ENCODE assay signal across 16 cellular contexts in the genomic region with DNA sequence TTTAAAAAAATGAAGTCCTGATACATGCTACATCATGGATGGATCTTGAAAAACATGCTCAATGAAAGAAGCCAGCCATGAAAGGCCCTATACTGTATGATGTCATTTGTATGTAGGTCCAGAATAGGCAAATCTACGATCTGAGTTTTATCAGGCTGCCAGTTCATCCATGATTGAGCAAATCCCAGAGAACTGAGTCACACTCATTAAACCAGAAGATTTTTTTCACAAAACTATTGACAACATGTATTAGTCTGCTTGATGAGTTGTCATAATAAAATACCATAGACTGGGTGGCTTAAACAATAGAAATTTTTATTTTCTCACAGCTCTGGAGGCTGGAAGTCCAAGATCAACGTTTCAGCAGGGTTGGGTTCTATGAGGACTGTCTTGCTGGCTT.
"Had no signal": no experiment of that assay in that cellular context is flagged by ENCODE, and none has a peak within 500 bp of the region (broad histone marks: within the 10 kb centered on the region; RNA-seq: fewer than 3 reads in every experiment).

No MANE protein-coding gene starts in this region.

- H3K27ac ChIP-seq: heart right ventricle, ovary, skin epidermis, thyroid gland, vagina had no signal

- H3K4me3 Mint-ChIP-seq: activated CD4-positive, alpha-beta T cell treated with anti-CD3 and anti-CD28 coated beads, Interleukin-2, amount 10 ng/mL, durations not matched to agents 7 days and 5 days; activated naive CD4-positive, alpha-beta T cell treated with anti-CD3 and anti-CD28 coated beads, Interleukin-2, amount 50 U/mL, for 24 hours; dendritic cell treated with granulocyte-macrophage colony-stimulating factor and Interleukin-4, amounts not matched to agents 40 ng/mL and 50 ng/mL, for 4 days; effector memory CD8-positive, alpha-beta T cell; T-helper 1 cell treated with Interleukin-12 subunit alpha and Interleukin-12 subunit beta and Interleukin-4 antibody, amounts not matched to agents 30 μg/mL and 1 μg/mL, for 36 hours had no signal

- H3K36me3 Mint-ChIP-seq: activated naive CD4-positive, alpha-beta T cell treated with anti-CD3 and anti-CD28 coated beads, Interleukin-2, amount 50 U/mL, for 24 hours had no signal

- ATAC-seq: effector memory CD8-positive, alpha-beta T cell; heart right ventricle; left ventricle myocardium superior had no signal

- H3K4me3 ChIP-seq: heart right ventricle, ovary, skin epidermis, thyroid gland, vagina had no signal

- H3K27me3 ChIP-seq: heart right ventricle, ovary, thyroid gland, vagina had no signal

- H3K36me3 ChIP-seq: heart right ventricle, ovary, thyroid gland, vagina had no signal

- H3K27me3 Mint-ChIP-seq: activated CD4-positive, alpha-beta T cell treated with anti-CD3 and anti-CD28 coated beads, Interleukin-2, amount 10 ng/mL, durations not matched to agents 7 days and 5 days had no signal

- H3K9me3 ChIP-seq: ovary, thyroid gland, vagina had no signal

- DNase-seq: activated CD4-positive, alpha-beta T cell treated with anti-CD3 and anti-CD28 coated beads, Interleukin-2, amount 10 ng/mL, durations not matched to agents 7 days and 5 days; activated CD4-positive, CD25-positive, alpha-beta regulatory T cell; activated CD8-positive, alpha-beta memory T cell treated with anti-CD3 and anti-CD28 coated beads for 24 hours; effector memory CD8-positive, alpha-beta T cell; erythroblast; heart right ventricle; islet precursor cell; left ventricle myocardium superior; ovary; thyroid gland had no signal

- H3K4me1 ChIP-seq: thyroid gland, vagina had no signal

- H3K27ac Mint-ChIP-seq: activated CD4-positive, alpha-beta T cell treated with anti-CD3 and anti-CD28 coated beads, Interleukin-2, amount 10 ng/mL, durations not matched to agents 7 days and 5 days; activated naive CD4-positive, alpha-beta T cell treated with anti-CD3 and anti-CD28 coated beads, Interleukin-2, amount 50 U/mL, for 24 hours; activated T-helper 2 cell treated with anti-CD3 and anti-CD28 coated beads, Interferon-gamma antibody, Interleukin-2, Interleukin-4, amounts not matched to agents 10 μg/mL and 5 μg/mL and 100 μg/mL, durations not matched to agents 14 hours and 24 hours and 36 hours; dendritic cell treated with granulocyte-macrophage colony-stimulating factor and Interleukin-4, amounts not matched to agents 40 ng/mL and 50 ng/mL, for 4 days; effector memory CD8-positive, alpha-beta T cell; T-helper 1 cell treated with Interleukin-12 subunit alpha and Interleukin-12 subunit beta and Interleukin-4 antibody, amounts not matched to agents 30 μg/mL and 1 μg/mL, for 36 hours had no signal

- H3K9me3 Mint-ChIP-seq: activated CD4-positive, alpha-beta T cell treated with anti-CD3 and anti-CD28 coated beads, Interleukin-2, amount 10 ng/mL, durations not matched to agents 7 days and 5 days; activated naive CD4-positive, alpha-beta T cell treated with anti-CD3 and anti-CD28 coated beads, Interleukin-2, amount 50 U/mL, for 24 hours; activated T-helper 2 cell treated with anti-CD3 and anti-CD28 coated beads, Interferon-gamma antibody, Interleukin-2, Interleukin-4, amounts not matched to agents 10 μg/mL and 5 μg/mL and 100 μg/mL, durations not matched to agents 14 hours and 24 hours and 36 hours; dendritic cell treated with granulocyte-macrophage colony-stimulating factor and Interleukin-4, amounts not matched to agents 40 ng/mL and 50 ng/mL, for 4 days; effector memory CD8-positive, alpha-beta T cell; T-helper 1 cell treated with Interleukin-12 subunit alpha and Interleukin-12 subunit beta and Interleukin-4 antibody, amounts not matched to agents 30 μg/mL and 1 μg/mL, for 36 hours had no signal

- H3K4me1 Mint-ChIP-seq: activated CD4-positive, alpha-beta T cell treated with anti-CD3 and anti-CD28 coated beads, Interleukin-2, amount 10 ng/mL, durations not matched to agents 7 days and 5 days; activated naive CD4-positive, alpha-beta T cell treated with anti-CD3 and anti-CD28 coated beads, Interleukin-2, amount 50 U/mL, for 24 hours had no signal
